2 cellular contexts compared by ENCODE assay signal in the genomic region with DNA sequence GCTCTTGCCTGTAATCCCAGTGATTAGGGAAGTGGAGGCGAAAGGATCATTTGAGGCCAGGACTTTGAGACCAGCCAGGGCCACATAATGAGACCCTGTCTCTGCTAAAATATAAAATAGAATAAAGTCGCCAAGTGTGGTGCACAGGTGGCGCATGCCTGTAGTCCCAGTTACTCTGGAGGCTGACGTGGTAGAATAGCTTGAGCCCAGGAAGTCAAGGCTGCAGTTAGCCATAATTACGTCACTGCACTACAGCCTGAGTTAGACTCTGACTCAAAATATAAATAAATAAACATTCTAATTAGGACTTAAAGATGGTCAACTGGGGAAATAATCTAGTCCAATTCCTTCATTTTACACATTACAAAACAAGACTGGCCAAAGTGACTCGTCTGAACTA.
A peak's percentile ranks its signal among the peaks of the same experiment; 100 is the strongest.
TF ChIP-seq lines count a peak whose summit lies in the region.

No MANE protein-coding gene starts in this region.

TF ChIP-seq in endothelial cell of umbilical vein, 7 proteins besides CTCF, POLR2A, EP300 and RAD21:
- TF ChIP-seq EZH2 (IDR thresholded peaks at IDR 0.05; ENCODE audit: borderline replicate concordance, low read depth, low read length, severe bottlenecking) = no peak
- TF ChIP-seq FOS (IDR thresholded peaks at IDR 0.05; ENCODE audit: borderline replicate concordance, insufficient read depth, low read length) = peak; percentile 22
- TF ChIP-seq JUN (IDR thresholded peaks at IDR 0.05; ENCODE audit: borderline replicate concordance, insufficient read depth, insufficient read length, low read depth) = peak; percentile 8

TF ChIP-seq in WTC11, 78 proteins besides CTCF, POLR2A, EP300 and RAD21:
- TF ChIP-seq, protein P1, sequence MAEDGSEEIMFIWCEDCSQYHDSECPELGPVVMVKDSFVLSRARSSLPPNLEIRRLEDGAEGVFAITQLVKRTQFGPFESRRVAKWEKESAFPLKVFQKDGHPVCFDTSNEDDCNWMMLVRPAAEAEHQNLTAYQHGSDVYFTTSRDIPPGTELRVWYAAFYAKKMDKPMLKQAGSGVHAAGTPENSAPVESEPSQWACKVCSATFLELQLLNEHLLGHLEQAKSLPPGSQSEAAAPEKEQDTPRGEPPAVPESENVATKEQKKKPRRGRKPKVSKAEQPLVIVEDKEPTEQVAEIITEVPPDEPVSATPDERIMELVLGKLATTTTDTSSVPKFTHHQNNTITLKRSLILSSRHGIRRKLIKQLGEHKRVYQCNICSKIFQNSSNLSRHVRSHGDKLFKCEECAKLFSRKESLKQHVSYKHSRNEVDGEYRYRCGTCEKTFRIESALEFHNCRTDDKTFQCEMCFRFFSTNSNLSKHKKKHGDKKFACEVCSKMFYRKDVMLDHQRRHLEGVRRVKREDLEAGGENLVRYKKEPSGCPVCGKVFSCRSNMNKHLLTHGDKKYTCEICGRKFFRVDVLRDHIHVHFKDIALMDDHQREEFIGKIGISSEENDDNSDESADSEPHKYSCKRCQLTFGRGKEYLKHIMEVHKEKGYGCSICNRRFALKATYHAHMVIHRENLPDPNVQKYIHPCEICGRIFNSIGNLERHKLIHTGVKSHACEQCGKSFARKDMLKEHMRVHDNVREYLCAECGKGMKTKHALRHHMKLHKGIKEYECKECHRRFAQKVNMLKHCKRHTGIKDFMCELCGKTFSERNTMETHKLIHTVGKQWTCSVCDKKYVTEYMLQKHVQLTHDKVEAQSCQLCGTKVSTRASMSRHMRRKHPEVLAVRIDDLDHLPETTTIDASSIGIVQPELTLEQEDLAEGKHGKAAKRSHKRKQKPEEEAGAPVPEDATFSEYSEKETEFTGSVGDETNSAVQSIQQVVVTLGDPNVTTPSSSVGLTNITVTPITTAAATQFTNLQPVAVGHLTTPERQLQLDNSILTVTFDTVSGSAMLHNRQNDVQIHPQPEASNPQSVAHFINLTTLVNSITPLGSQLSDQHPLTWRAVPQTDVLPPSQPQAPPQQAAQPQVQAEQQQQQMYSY (CRISPR knock-in tag; IDR thresholded peaks at IDR 0.05) = no peak
- TF ChIP-seq, protein P2, sequence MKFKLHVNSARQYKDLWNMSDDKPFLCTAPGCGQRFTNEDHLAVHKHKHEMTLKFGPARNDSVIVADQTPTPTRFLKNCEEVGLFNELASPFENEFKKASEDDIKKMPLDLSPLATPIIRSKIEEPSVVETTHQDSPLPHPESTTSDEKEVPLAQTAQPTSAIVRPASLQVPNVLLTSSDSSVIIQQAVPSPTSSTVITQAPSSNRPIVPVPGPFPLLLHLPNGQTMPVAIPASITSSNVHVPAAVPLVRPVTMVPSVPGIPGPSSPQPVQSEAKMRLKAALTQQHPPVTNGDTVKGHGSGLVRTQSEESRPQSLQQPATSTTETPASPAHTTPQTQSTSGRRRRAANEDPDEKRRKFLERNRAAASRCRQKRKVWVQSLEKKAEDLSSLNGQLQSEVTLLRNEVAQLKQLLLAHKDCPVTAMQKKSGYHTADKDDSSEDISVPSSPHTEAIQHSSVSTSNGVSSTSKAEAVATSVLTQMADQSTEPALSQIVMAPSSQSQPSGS (CRISPR knock-in tag; IDR thresholded peaks at IDR 0.05; ENCODE audit: borderline replicate concordance, low read depth) = no peak
- TF ChIP-seq CREM (CRISPR knock-in tag; IDR thresholded peaks at IDR 0.05) (no peak), NFYB (CRISPR knock-in tag; conservative IDR thresholded peaks at IDR 0.05; ENCODE audit: low read depth) (no peak), OVOL2 (CRISPR knock-in tag; IDR thresholded peaks at IDR 0.05; ENCODE audit: borderline replicate concordance) (no peak)
